In genomic region chr13:92808007-92808406, GRCh38 we compare ENCODE assay signal across 15 cellular contexts.
DNase-seq lines count a peak whose midpoint lies in the region; ATAC-seq and TF ChIP-seq lines count a peak whose summit lies in the region.
"Had no signal": no experiment of that assay in that cellular context is flagged by ENCODE, and none has a peak within 500 bp of the region (broad histone marks: within the 10 kb centered on the region; RNA-seq: fewer than 3 reads in every experiment).

No MANE protein-coding gene starts in this region.

- H4K91ac ChIP-seq in IMR-90 (ENCODE audit: insufficient read depth, low read depth, low read length): no peak overlapping the region

- H3K14ac ChIP-seq in IMR-90 (replicated peaks; ENCODE audit: low read depth, low read length): no peak overlapping the region

- H3K23ac ChIP-seq in IMR-90 (ENCODE audit: low read depth, low read length): no peak overlapping the region

- intact Hi-C loops in IMR-90 (cut with micrococcal nuclease) (loop anchor here (5.0 kb wide), 1 partner anchor 419 kb away; the partner anchor contains the start of gene GPC6), PC-3 (cut with micrococcal nuclease) (no loop called here), left ventricle myocardium superior (cut with micrococcal nuclease) (no loop called here)

- H2BK5ac ChIP-seq in IMR-90 (ENCODE audit: low read depth, low read length, poor library complexity, severe bottlenecking): no peak overlapping the region

- no peak overlapping the region for H3K18ac ChIP-seq in IMR-90 (ENCODE audit: low read depth, low read length)

- BruUV-seq in IMR-90 (replicated peaks; lab: Mats Ljungman, UMichigan) (no TSS peak), PC-3 (replicated peaks; lab: Mats Ljungman, UMichigan) (no TSS peak)

- H4K20me1 ChIP-seq in IMR-90 (ENCODE audit: insufficient read depth, low read length) (no peaks in the 10 kb centered on the region), hepatocyte (ENCODE audit: insufficient read depth, poor library complexity, severe bottlenecking) (no peaks in the 10 kb centered on the region), PC-3 (ENCODE audit: low read length) (no peaks in the 10 kb centered on the region)

- H3K4me2 ChIP-seq in IMR-90 (ENCODE audit: low read depth, low read length) (peak overlapping the region; percentile 36), hepatocyte (peak overlapping the region; percentile 17), PC-3 (ENCODE audit: low read length) (no peak overlapping the region)
- H3K4me2 ChIP-seq: A549 had no signal

- H3K9me3 ChIP-seq in IMR-90 (ENCODE audit: control insufficient read depth, insufficient read depth, low read length) (no peaks in the 10 kb centered on the region), hepatocyte (ENCODE audit: low read depth) (peaks cover 5% of the 10 kb centered on the region), PC-3 (ENCODE audit: low read length) (0 out of 2 replicates have a peak, but pooled peaks cover 5% of the 10 kb centered on the region)
- H3K9me3 ChIP-seq: A549, HAP-1 had no signal

- H3K27me3 ChIP-seq in IMR-90 (ENCODE audit: control insufficient read depth, insufficient read depth, low read length) (no peaks in the 10 kb centered on the region), hepatocyte (no peaks in the 10 kb centered on the region), brain microvascular endothelial cell (replicated peaks) (no peaks in the 10 kb centered on the region), PC-3 (ENCODE audit: low read length) (no peaks in the 10 kb centered on the region)

- H3K9me2 ChIP-seq in hepatocyte (replicated peaks; ENCODE audit: insufficient read depth) (no peaks in the 10 kb centered on the region), PC-3 (replicated peaks; ENCODE audit: low read length) (no peaks in the 10 kb centered on the region)

- no peak overlapping the region; the same call in 1 of the 2 replicates for H3K27ac ChIP-seq in IMR-90 (ENCODE audit: insufficient read depth, low read length)
- H3K27ac ChIP-seq in hepatocyte: no peak overlapping the region
- H3K27ac ChIP-seq in brain microvascular endothelial cell: no peak overlapping the region
- H3K27ac ChIP-seq in PC-3 (ENCODE audit: low read length): no peak overlapping the region
- H3K27ac ChIP-seq: A549 had no signal

- H2BK20ac ChIP-seq in IMR-90 (ENCODE audit: low read depth, low read length): no peak overlapping the region

- H3F3A ChIP-seq in PC-3 (ENCODE audit: low read length, unreplicated experiment): no peaks in the 10 kb centered on the region

- H4K5ac ChIP-seq in IMR-90 (ENCODE audit: low read depth, low read length): no peak overlapping the region

- no peak overlapping the region for H2AK9ac ChIP-seq in IMR-90 (replicated peaks; ENCODE audit: low read depth, low read length, poor library complexity)

- no peak overlapping the region for H2AFZ ChIP-seq in IMR-90 (replicated peaks; ENCODE audit: low read length, poor library complexity)
- no peak overlapping the region for H2AFZ ChIP-seq in hepatocyte
- no peak overlapping the region for H2AFZ ChIP-seq in PC-3 (ENCODE audit: low read length)

- TF ChIP-seq CTCF in IMR-90 (conservative IDR thresholded peaks at IDR 0.05; ENCODE audit: low read depth, low read length) (no peak), hepatocyte (IDR thresholded peaks at IDR 0.05; ENCODE audit: poor library complexity) (no peak), brain microvascular endothelial cell (IDR thresholded peaks at IDR 0.05; ENCODE audit: low read depth, low read length, missing control alignments) (no peak), PC-3 (conservative IDR thresholded peaks at IDR 0.05; ENCODE audit: low read depth, low read length) (no peak)

- ATAC-seq in IMR-90 (ENCODE audit: low read depth): peak; percentile 56
- no peak for ATAC-seq in PC-3
- no peak for ATAC-seq in left ventricle myocardium superior
- ATAC-seq: A549 had no signal

- no peaks in the 10 kb centered on the region for H3K4me1 ChIP-seq in IMR-90 (ENCODE audit: control insufficient read depth, insufficient read depth, low read length)
- H3K4me1 ChIP-seq in hepatocyte (ENCODE audit: insufficient read depth): no peaks in the 10 kb centered on the region
- H3K4me1 ChIP-seq in PC-3 (ENCODE audit: insufficient read depth, low read length): peaks cover 3% of the 10 kb centered on the region; the same call in 1 of the 2 replicates
- H3K4me1 ChIP-seq: A549, HAP-1 had no signal

- H3K9me1 ChIP-seq in IMR-90 (ENCODE audit: insufficient read depth, low read length): no peaks in the 10 kb centered on the region

- H2AK5ac ChIP-seq in IMR-90 (ENCODE audit: low read depth, low read length): no peak overlapping the region

- no peaks in the 10 kb centered on the region for H3K79me1 ChIP-seq in IMR-90 (ENCODE audit: low read depth in 1 of 2, low read length in 2 of 2)

- H3K9ac ChIP-seq in IMR-90 (ENCODE audit: low read depth, low read length) (no peak overlapping the region), PC-3 (ENCODE audit: low read length) (no peak overlapping the region)

- H3K4ac ChIP-seq in IMR-90 (ENCODE audit: low read depth, low read length): no peak overlapping the region

- H3K79me2 ChIP-seq in hepatocyte: no peaks in the 10 kb centered on the region
- no peaks in the 10 kb centered on the region for H3K79me2 ChIP-seq in PC-3 (ENCODE audit: low read length)

- dilution Hi-C loops in IMR-90 (cut with HindIII; ENCODE audit: low sequenced_read_pairs, unreplicated experiment): no loop called here

- H2BK120ac ChIP-seq in IMR-90 (ENCODE audit: low read depth, low read length): no peak overlapping the region

- POLR2A ChIA-PET in IMR-90 (lab: Charles Lee; ENCODE audit: unreplicated experiment) (no interaction called here), PC-3 (lab: Charles Lee; ENCODE audit: unreplicated experiment) (no interaction called here)

- no peak overlapping the region for H4K8ac ChIP-seq in IMR-90 (ENCODE audit: low read depth in 2 of 2, low read length in 2 of 2)

- peak; percentile 8 for DNase-seq in H4 (ENCODE audit: low spot score)
- peak; percentile 45 for DNase-seq in IMR-90
- no peak for DNase-seq in hepatocyte (ENCODE audit: low spot score)
- no peak for DNase-seq in brain microvascular endothelial cell
- DNase-seq in DMS153 (lab: John Stamatoyannopoulos, UW): no peak
- no peak for DNase-seq in PC-3
- no peak for DNase-seq in left ventricle myocardium superior
- DNase-seq: 8988T; C1 segment of cervical spinal cord; Calu3; CD4-positive, alpha-beta memory T cell; COR-L47; DND-41 had no signal

- TF ChIP-seq RAD21 in IMR-90 (IDR thresholded peaks at IDR 0.05; ENCODE audit: low read length): no peak

- TF ChIP-seq POLR2A in IMR-90 (IDR thresholded peaks at IDR 0.05; ENCODE audit: low read depth, low read length): no peak

- H3K4me3 ChIP-seq in IMR-90 (ENCODE audit: insufficient read depth, low read depth, low read length) (no peak overlapping the region), hepatocyte (no peak overlapping the region), brain microvascular endothelial cell (ENCODE audit: low read depth, low read length) (no peak overlapping the region), PC-3 (ENCODE audit: low read length) (no peak overlapping the region)
- H3K4me3 ChIP-seq: A549, HAP-1 had no signal

- H3K36me3 ChIP-seq in IMR-90 (ENCODE audit: control insufficient read depth, insufficient read depth, low read length) (no peaks in the 10 kb centered on the region), hepatocyte (replicated peaks; ENCODE audit: insufficient read depth, low read depth) (no peaks in the 10 kb centered on the region), brain microvascular endothelial cell (replicated peaks) (no peaks in the 10 kb centered on the region), PC-3 (ENCODE audit: low read depth, low read length) (no peaks in the 10 kb centered on the region)
- H3K36me3 ChIP-seq: HAP-1 had no signal

- H3K56ac ChIP-seq in IMR-90 (ENCODE audit: extremely low read depth, insufficient read depth, low read length): no peak overlapping the region

- in situ Hi-C loops in IMR-90 (cut with MboI; ENCODE audit: low sequenced_read_pairs) (no loop called here), brain microvascular endothelial cell (cut with HindIII; ENCODE audit: low pct_ligation_motif_present, low sequenced_read_pairs) (no loop called here)

- no peak overlapping the region for H2BK15ac ChIP-seq in IMR-90 (ENCODE audit: low read depth, low read length)

- WGBS in IMR-90 (ENCODE audit: extremely low coverage in 2 of 2, insufficient read length in 1 of 2), 2 experiments: no CpG with 5 or more reads among the region's 2 CpGs
- WGBS in hepatocyte (ENCODE audit: low lambda C conversion rate, missing lambda C conversion rate): 54% methylated on average over 2 of the region's 2 CpGs

- CTCF ChIA-PET in IMR-90 (lab: Yijun Ruan, JAX) (no interaction called here), PC-3 (lab: Charles Lee) (no interaction called here)

TF ChIP-seq in IMR-90, 13 proteins besides CTCF, POLR2A, EP300 and RAD21:
- TF ChIP-seq BHLHE40 (IDR thresholded peaks at IDR 0.05; ENCODE audit: low read depth, low read length): peak; percentile 77; the same call in 1 of the 2 replicates
- TF ChIP-seq MAFK (IDR thresholded peaks at IDR 0.05; ENCODE audit: low read depth, low read length): no peak

Comparison
In these comparisons a context has a peak if more than half of its experiments do, and no peak if none do; other contexts are left out.
1. DNase-seq: peak in H4 (single experiment) and IMR-90 (single experiment); none in hepatocyte (single experiment), brain microvascular endothelial cell (single experiment), DMS153 (single experiment), PC-3 (single experiment) and left ventricle myocardium superior (single experiment).